In the genomic region with DNA sequence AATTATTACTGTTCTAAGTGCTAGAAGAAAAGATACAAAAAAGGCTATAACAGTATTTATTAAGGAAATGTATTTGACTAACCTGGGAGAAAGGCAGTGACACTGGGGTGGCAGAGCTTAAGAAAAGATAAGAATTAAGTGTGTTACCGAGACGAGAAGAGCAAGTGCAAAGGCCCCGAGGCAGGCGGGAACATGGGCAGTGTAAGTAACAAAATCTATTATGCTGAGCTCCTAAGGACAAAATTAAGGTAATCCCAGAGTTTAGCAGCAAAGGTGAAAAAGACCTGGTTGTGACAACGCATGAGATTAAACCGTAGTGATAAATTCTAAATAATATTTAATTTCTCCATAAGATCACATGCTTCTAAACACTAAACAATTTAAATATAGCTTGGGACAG, we compare ENCODE assay signal across 20 cellular contexts.
"Had no signal": no experiment of that assay in that cellular context is flagged by ENCODE, and none has a peak within 500 bp of the region (broad histone marks: within the 10 kb centered on the region; RNA-seq: fewer than 3 reads in every experiment).

No MANE protein-coding gene starts in this region.

- H3K4me3 Mint-ChIP-seq: neural crest cell; stimulated activated naive B cell treated with anti-CD40 and anti-IgM and Interleukin-4, amounts not matched to agents 10 μg/mL and 1 μg/mL and 100 μg/mL, for 72 hours; stimulated activated naive CD8-positive, alpha-beta T cell treated with anti-CD3 and anti-CD28 coated beads, Interleukin-15, amount 100 ng/mL, for 72 hours had no signal

- H3K4me3 ChIP-seq: dorsolateral prefrontal cortex, heart right ventricle, right atrium auricular region, smooth muscle cell, thoracic aorta, transverse colon had no signal

- FAIRE-seq: urothelium cell line had no signal

- H3K9me3 Mint-ChIP-seq: naive thymus-derived CD4-positive, alpha-beta T cell; neural crest cell; stimulated activated naive B cell treated with anti-CD40 and anti-IgM and Interleukin-4, amounts not matched to agents 10 μg/mL and 1 μg/mL and 100 μg/mL, for 72 hours; stimulated activated naive CD8-positive, alpha-beta T cell treated with anti-CD3 and anti-CD28 coated beads, Interleukin-15, amount 100 ng/mL, for 72 hours had no signal

- H3K36me3 ChIP-seq: right atrium auricular region, thoracic aorta, transverse colon had no signal

- H3K27ac Mint-ChIP-seq: stimulated activated naive B cell treated with anti-CD40 and anti-IgM and Interleukin-4, amounts not matched to agents 10 μg/mL and 1 μg/mL and 100 μg/mL, for 72 hours had no signal

- H3K27me3 Mint-ChIP-seq: naive thymus-derived CD4-positive, alpha-beta T cell; stimulated activated naive B cell treated with anti-CD40 and anti-IgM and Interleukin-4, amounts not matched to agents 10 μg/mL and 1 μg/mL and 100 μg/mL, for 72 hours; stimulated activated naive CD8-positive, alpha-beta T cell treated with anti-CD3 and anti-CD28 coated beads, Interleukin-15, amount 100 ng/mL, for 72 hours had no signal

- H3K27me3 ChIP-seq: dorsolateral prefrontal cortex, heart right ventricle, right atrium auricular region, transverse colon had no signal

- H3K9me3 ChIP-seq: heart right ventricle, right atrium auricular region, thoracic aorta, transverse colon had no signal

- H3K27ac ChIP-seq: right atrium auricular region, thoracic aorta, transverse colon had no signal

- DNase-seq: cortex of kidney; dorsolateral prefrontal cortex; effector CD8-positive, alpha-beta T cell; foreskin melanocyte; heart right ventricle; hypothalamus; kidney glomerular epithelial cell; mammary epithelial cell; naive thymus-derived CD4-positive, alpha-beta T cell; posterior cingulate gyrus; stimulated activated CD4-positive, alpha-beta T cell treated with anti-CD3 and anti-CD28 coated beads, Interleukin-4, amount 100 ng/mL, for 24 hours; stimulated activated naive B cell treated with anti-CD40 and anti-IgM and Interleukin-4, amounts not matched to agents 10 μg/mL and 1 μg/mL and 100 μg/mL, for 72 hours; stimulated activated naive CD8-positive, alpha-beta T cell treated with anti-CD3 and anti-CD28 coated beads, Interleukin-15, amount 100 ng/mL, for 72 hours; substantia nigra; transverse colon had no signal

- H3K4me2 ChIP-seq: smooth muscle cell had no signal

- ATAC-seq: heart right ventricle; naive thymus-derived CD4-positive, alpha-beta T cell; stimulated activated naive CD8-positive, alpha-beta T cell treated with anti-CD3 and anti-CD28 coated beads, Interleukin-15, amount 100 ng/mL, for 72 hours had no signal
